In genomic region chr6:70221025-70221714, GRCh38 we compare ENCODE assay signal across 8 cellular contexts.
DNase-seq lines count a peak whose midpoint lies in the region; ATAC-seq, FAIRE-seq and TF ChIP-seq lines count a peak whose summit lies in the region.

No MANE protein-coding gene starts in this region.

- no peak overlapping the region for H3K4me3 Mint-ChIP-seq in activated CD4-positive, alpha-beta T cell treated with anti-CD3 and anti-CD28 coated beads, Interleukin-2, amount 10 ng/mL, durations not matched to agents 24 days and 14 days
- H3K4me3 Mint-ChIP-seq in mesothelial cell of epicardium = no peak overlapping the region

- peak; percentile 95 for TF ChIP-seq CTCF in mesothelial cell of epicardium (IDR thresholded peaks at IDR 0.05; ENCODE audit: unreplicated experiment)

- no peak overlapping the region for H3K27ac Mint-ChIP-seq in activated CD4-positive, alpha-beta T cell treated with anti-CD3 and anti-CD28 coated beads, Interleukin-2, amount 10 ng/mL, durations not matched to agents 24 days and 14 days
- H3K27ac Mint-ChIP-seq in mesothelial cell of epicardium = no peak overlapping the region

- H3K9me3 Mint-ChIP-seq in activated CD4-positive, alpha-beta T cell treated with anti-CD3 and anti-CD28 coated beads, Interleukin-2, amount 10 ng/mL, durations not matched to agents 24 days and 14 days = no peaks in the 10 kb centered on the region
- H3K9me3 Mint-ChIP-seq in mesothelial cell of epicardium = no peaks in the 10 kb centered on the region

- no peaks in the 10 kb centered on the region for H3K36me3 Mint-ChIP-seq in activated CD4-positive, alpha-beta T cell treated with anti-CD3 and anti-CD28 coated beads, Interleukin-2, amount 10 ng/mL, durations not matched to agents 24 days and 14 days (ENCODE audit: low read depth)
- no peaks in the 10 kb centered on the region for H3K36me3 Mint-ChIP-seq in mesothelial cell of epicardium

- peak; percentile 11 for DNase-seq in activated CD4-positive, alpha-beta T cell treated with anti-CD3 and anti-CD28 coated beads for 48 hours
- DNase-seq in activated CD4-positive, alpha-beta T cell treated with anti-CD3 and anti-CD28 coated beads, Interleukin-2, amount 10 ng/mL, durations not matched to agents 24 days and 14 days = no peak
- peak; percentile 53 for DNase-seq in NCI-H748 (lab: John Stamatoyannopoulos, UW; ENCODE audit: unreplicated experiment)
- DNase-seq in mesothelial cell of epicardium (ENCODE audit: low spot score in 2 of 2, unreplicated experiment in 2 of 2) = no peak

- intact Hi-C loops in activated CD4-positive, alpha-beta T cell treated with anti-CD3 and anti-CD28 coated beads, Interleukin-2, amount 10 ng/mL, durations not matched to agents 24 days and 14 days (cut with micrococcal nuclease) = loop anchor here (1.0 to 5.0 kb wide), 2 partner anchors 148 to 466 kb away; no protein-coding TSS in a partner anchor

- peak; percentile 60 for ATAC-seq in HG02973 (IDR thresholded peaks at IDR 0.05; ENCODE audit: unreplicated experiment)
- no peak for ATAC-seq in GM21515 (IDR thresholded peaks at IDR 0.05; ENCODE audit: unreplicated experiment)
- ATAC-seq in GM18502 (IDR thresholded peaks at IDR 0.05; ENCODE audit: poor library complexity, unreplicated experiment) = no peak

- H3K4me1 Mint-ChIP-seq in activated CD4-positive, alpha-beta T cell treated with anti-CD3 and anti-CD28 coated beads, Interleukin-2, amount 10 ng/mL, durations not matched to agents 24 days and 14 days = no peaks in the 10 kb centered on the region
- peaks cover 16% of the 10 kb centered on the region for H3K4me1 Mint-ChIP-seq in mesothelial cell of epicardium

- peak; percentile 78 for FAIRE-seq in colon (lab: Jason Lieb, UNC)

- peaks cover 9% of the 10 kb centered on the region for H3K27me3 Mint-ChIP-seq in activated CD4-positive, alpha-beta T cell treated with anti-CD3 and anti-CD28 coated beads, Interleukin-2, amount 10 ng/mL, durations not matched to agents 24 days and 14 days
- peaks cover 34% of the 10 kb centered on the region for H3K27me3 Mint-ChIP-seq in mesothelial cell of epicardium (ENCODE audit: low read depth)

Comparison
In these comparisons a context has a peak if more than half of its experiments do, and no peak if none do; other contexts are left out.
1. DNase-seq: peak in activated CD4-positive, alpha-beta T cell treated with anti-CD3 and anti-CD28 coated beads for 48 hours (single experiment) and NCI-H748 (single experiment); none in activated CD4-positive, alpha-beta T cell treated with anti-CD3 and anti-CD28 coated beads, Interleukin-2, amount 10 ng/mL, durations not matched to agents 24 days and 14 days (single experiment) and mesothelial cell of epicardium (0 of 2).